ENCODE assay signal across 24 cellular contexts in genomic region chr20:64149141-64149540, GRCh38. TPM values are rescaled to one million over a fixed set of nuclear protein-coding genes. Genes with fewer than 3 reads are reported as not detected.
"Had no signal": no experiment of that assay in that cellular context is flagged by ENCODE, and none has a peak within 500 bp of the region (broad histone marks: within the 10 kb centered on the region; RNA-seq: fewer than 3 reads in every experiment).

No MANE protein-coding gene starts in this region.

- H3K27ac Mint-ChIP-seq: naive B cell, progenitor cell of endocrine pancreas had no signal

- H3K4me3 ChIP-seq: dorsolateral prefrontal cortex, heart left ventricle, left lung, lung, ovary, skin epidermis, stomach had no signal

- H3K36me3 ChIP-seq: heart left ventricle, left lung, ovary, stomach had no signal

- DNase-seq: central memory CD4-positive, alpha-beta T cell; cortex of kidney; effector CD8-positive, alpha-beta T cell; foreskin melanocyte; hypothalamus; mesenchymal stem cell; midbrain; naive B cell; stimulated activated CD4-positive, alpha-beta T cell treated with anti-CD3 and anti-CD28 coated beads, Interleukin-12 subunit alpha, Interleukin-12 subunit beta, amount 100 ng/mL, for 4 hours; stimulated activated naive CD4-positive, alpha-beta T cell; stomach; substantia nigra; trophoblast cell had no signal

- H3K9me3 ChIP-seq: ovary had no signal

- H3K27me3 Mint-ChIP-seq: progenitor cell of endocrine pancreas had no signal

- ATAC-seq: heart left ventricle, left lung, sciatic nerve had no signal

- FAIRE-seq: islet of Langerhans had no signal

- H3K27ac ChIP-seq: dorsolateral prefrontal cortex, heart left ventricle, left lung, ovary, skin epidermis, stomach had no signal

- H3K4me1 ChIP-seq: heart left ventricle, left lung, stomach had no signal

- H3K4me3 Mint-ChIP-seq: naive B cell had no signal

- H3K27me3 ChIP-seq: ovary had no signal

RNA-seq across cellular contexts. Expression of gene MYT1, which starts 15.1 kb away (rescaled TPM):
- total RNA-seq: left lung, sciatic nerve had no signal
- polyA plus RNA-seq: esophagus had no signal

RNA-seq across cellular contexts. Expression of gene NPBWR2, which starts 41.8 kb away (rescaled TPM):
- total RNA-seq: heart left ventricle, left lung, lung, ovary, progenitor cell of endocrine pancreas, sciatic nerve, stomach had no signal
- polyA plus RNA-seq: esophagus, heart left ventricle, lung, neural cell, ovary, stomach had no signal
